9 cellular contexts compared by ENCODE assay signal in genomic region chr19:15283141-15283885, GRCh38. TPM values are rescaled to one million over a fixed set of nuclear protein-coding genes. Genes with fewer than 3 reads are reported as not detected.
DNase-seq lines count a peak whose midpoint lies in the region; ATAC-seq and TF ChIP-seq lines count a peak whose summit lies in the region.
"Had no signal": no experiment of that assay in that cellular context is flagged by ENCODE, and none has a peak within 500 bp of the region (broad histone marks: within the 10 kb centered on the region; RNA-seq: fewer than 3 reads in every experiment).

No MANE protein-coding gene starts in this region.

- no peak overlapping the region for H2AK5ac ChIP-seq in trophoblast cell (ENCODE audit: low read length)

- ATAC-seq in HG03108 (IDR thresholded peaks at IDR 0.05; ENCODE audit: unreplicated experiment) (no peak), HG02973 (IDR thresholded peaks at IDR 0.05; ENCODE audit: unreplicated experiment) (no peak)

- peaks cover 97% of the 10 kb centered on the region for H3K4me1 ChIP-seq in CD4-positive, alpha-beta memory T cell (ENCODE audit: insufficient read depth, low read length)
- H3K4me1 ChIP-seq in endodermal cell (ENCODE audit: control insufficient read depth, insufficient read depth, low read length) (peaks cover 29% of the 10 kb centered on the region), trophoblast cell (ENCODE audit: control insufficient read depth in 1 of 2, insufficient read depth in 2 of 2, low read length in 2 of 2) (peaks cover 44 to 50% of the 10 kb centered on the region in 2 experiments)

- H4K12ac ChIP-seq in trophoblast cell (ENCODE audit: low read depth, low read length): no peak overlapping the region

- H2BK120ac ChIP-seq in trophoblast cell (ENCODE audit: insufficient read depth, low read length, poor library complexity): no peak overlapping the region

- H3K9ac ChIP-seq in SK-N-MC (ENCODE audit: insufficient read length): no peak overlapping the region
- H3K9ac ChIP-seq in endodermal cell (ENCODE audit: extremely low read depth, low read length, poor library complexity, severe bottlenecking): no peak overlapping the region
- H3K9ac ChIP-seq in trophoblast cell (ENCODE audit: low read length): no peak overlapping the region

- H3K27me3 ChIP-seq in CD4-positive, alpha-beta memory T cell (ENCODE audit: insufficient read depth, low read length): no peaks in the 10 kb centered on the region
- H3K27me3 ChIP-seq in endodermal cell (ENCODE audit: control insufficient read depth, insufficient read depth, low read length, poor library complexity, severe bottlenecking): no peaks in the 10 kb centered on the region
- H3K27me3 ChIP-seq in trophoblast cell (ENCODE audit: insufficient read depth, low read length): no peaks in the 10 kb centered on the region
- H3K27me3 ChIP-seq: Peyer's patch had no signal

- POLR2A ChIA-PET in CD4-positive, alpha-beta memory T cell (lab: Charles Lee; ENCODE audit: partially characterized antibody): interaction anchor here (0.7 to 1.2 kb wide), 5 partner anchors 10 to 136 kb away, joined by 3 read pairs; partner anchors contain the start of genes AKAP8 and AKAP8L

- H3K27ac Mint-ChIP-seq in CD4-positive, alpha-beta memory T cell: peak overlapping the region; percentile 67 to 89 (median 84)
- peak overlapping the region; percentile 50 for H3K27ac Mint-ChIP-seq in endodermal cell

- peaks cover 76 to 99% (median 90%) of the 10 kb centered on the region in 4 donors for H3K4me1 Mint-ChIP-seq in CD4-positive, alpha-beta memory T cell
- H3K4me1 Mint-ChIP-seq in endodermal cell: peaks cover 65% of the 10 kb centered on the region

- no peak overlapping the region for H2AFZ ChIP-seq in trophoblast cell (ENCODE audit: insufficient read depth, low read length, poor library complexity)

- DNase-seq in CD4-positive, alpha-beta memory T cell: no peak
- DNase-seq in SK-N-MC (ENCODE audit: low read depth, low spot score): no peak
- no peak for DNase-seq in endodermal cell
- peak in 1 of 2 donors; percentile 32 for DNase-seq in trophoblast cell
- no peak for DNase-seq in foreskin melanocyte
- no peak for DNase-seq in AG08396 (ENCODE audit: low spot score)

- no peaks in the 10 kb centered on the region for H3K36me3 ChIP-seq in CD4-positive, alpha-beta memory T cell (ENCODE audit: insufficient read depth, low read length)
- no peaks in the 10 kb centered on the region for H3K36me3 ChIP-seq in SK-N-MC (ENCODE audit: insufficient read depth, low read length)
- no peaks in the 10 kb centered on the region for H3K36me3 ChIP-seq in endodermal cell (ENCODE audit: control insufficient read depth, insufficient read depth, low read length)
- peaks cover under 1 to 6% of the 10 kb centered on the region in 2 experiments for H3K36me3 ChIP-seq in trophoblast cell (ENCODE audit: control insufficient read depth in 1 of 2, insufficient read depth in 2 of 2, low read length in 2 of 2)
- H3K36me3 ChIP-seq: Peyer's patch had no signal

- no peak overlapping the region for H2BK5ac ChIP-seq in trophoblast cell (ENCODE audit: low read depth, low read length, poor library complexity)

- no peak for TF ChIP-seq CTCF in endodermal cell (conservative IDR thresholded peaks at IDR 0.05)

- H3K79me1 ChIP-seq in trophoblast cell (ENCODE audit: low read length): peaks cover 9% of the 10 kb centered on the region

- no peaks in the 10 kb centered on the region for H3K27me3 Mint-ChIP-seq in CD4-positive, alpha-beta memory T cell
- H3K27me3 Mint-ChIP-seq in endodermal cell (ENCODE audit: insufficient read depth): no peaks in the 10 kb centered on the region

- intact Hi-C loops in CD4-positive, alpha-beta memory T cell (cut with micrococcal nuclease): no loop called here

- H3K36me3 Mint-ChIP-seq in CD4-positive, alpha-beta memory T cell: peaks cover 0 to 2% of the 10 kb centered on the region in 2 donors
- no peaks in the 10 kb centered on the region for H3K36me3 Mint-ChIP-seq in endodermal cell (ENCODE audit: low read depth)

- peak overlapping the region; percentile 99 for H3K4ac ChIP-seq in trophoblast cell (ENCODE audit: low read depth, low read length)

- H3K14ac ChIP-seq in trophoblast cell (ENCODE audit: low read length): no peak overlapping the region

- no peak overlapping the region for H3K18ac ChIP-seq in trophoblast cell (ENCODE audit: low read length)

- H4K8ac ChIP-seq in trophoblast cell (ENCODE audit: low read depth, low read length): no peak overlapping the region

- CTCF ChIA-PET in CD4-positive, alpha-beta memory T cell (lab: Charles Lee; ENCODE audit: partially characterized antibody): interaction anchor here (1.0 to 1.4 kb wide), 7 partner anchors 9 to 272 kb away, joined by 3 to 5 read pairs (median 3); partner anchors contain the start of genes AKAP8 and AKAP8L

- H3K23ac ChIP-seq in trophoblast cell (ENCODE audit: low read length): no peak overlapping the region

- 92 to 100% methylated on average over 4 to 10 of the region's 10 CpGs for WGBS in endodermal cell (ENCODE audit: insufficient coverage in 1 of 2, insufficient read length in 1 of 2), 2 experiments
- WGBS in trophoblast cell (ENCODE audit: extremely low coverage, insufficient coverage, insufficient read length): no CpG with 5 or more reads among the region's 10 CpGs

- H3K9me3 ChIP-seq in CD4-positive, alpha-beta memory T cell (ENCODE audit: control insufficient read depth in 1 of 2, low read length in 2 of 2): no peaks in the 10 kb centered on the region
- H3K9me3 ChIP-seq in SK-N-MC (ENCODE audit: low read depth, low read length): no peaks in the 10 kb centered on the region
- H3K9me3 ChIP-seq in endodermal cell (ENCODE audit: control insufficient read depth, low read length): no peaks in the 10 kb centered on the region
- H3K9me3 ChIP-seq in trophoblast cell (ENCODE audit: insufficient read depth, low read depth, low read length): peaks cover 2% of the 10 kb centered on the region
- H3K9me3 ChIP-seq: Peyer's patch had no signal

- no peak overlapping the region for H4K91ac ChIP-seq in trophoblast cell (ENCODE audit: low read depth, low read length)

- peak overlapping the region; percentile 67 to 81 (median 73) for H3K4me3 Mint-ChIP-seq in CD4-positive, alpha-beta memory T cell
- no peak overlapping the region for H3K4me3 Mint-ChIP-seq in endodermal cell

- peak overlapping the region; percentile 17 for H3K27ac ChIP-seq in CD4-positive, alpha-beta memory T cell (ENCODE audit: low read depth, low read length)
- H3K27ac ChIP-seq in SK-N-MC (peak overlapping the region; percentile 42; the same call in 1 of the 2 replicates), endodermal cell (ENCODE audit: low read depth, low read length) (no peak overlapping the region), trophoblast cell (ENCODE audit: low read depth, low read length) (no peak overlapping the region)

- no peak overlapping the region for H3K4me3 ChIP-seq in CD4-positive, alpha-beta memory T cell (ENCODE audit: low read length in 2 of 2)
- H3K4me3 ChIP-seq in SK-N-MC (no peak overlapping the region), endodermal cell (ENCODE audit: low read length) (no peak overlapping the region), trophoblast cell (ENCODE audit: low read depth, low read length) (no peak overlapping the region)
- H3K4me3 ChIP-seq: Peyer's patch had no signal

- no peaks in the 10 kb centered on the region for H3K9me3 Mint-ChIP-seq in CD4-positive, alpha-beta memory T cell
- H3K9me3 Mint-ChIP-seq in endodermal cell: no peaks in the 10 kb centered on the region

- H2BK12ac ChIP-seq in trophoblast cell (ENCODE audit: low read length): no peak overlapping the region

- H3K79me2 ChIP-seq in trophoblast cell (ENCODE audit: control insufficient read depth, insufficient read depth, low read length, poor library complexity): peaks cover 56% of the 10 kb centered on the region

- H3K4me2 ChIP-seq in trophoblast cell (ENCODE audit: low read length): no peak overlapping the region

RNA-seq across cellular contexts. Expression of gene BRD4, which starts 49.0 kb away (rescaled TPM):
- 100 to 1,000 TPM; 149 to 152 TPM for total RNA-seq in CD4-positive, alpha-beta memory T cell
- polyA plus RNA-seq in CD4-positive, alpha-beta memory T cell: 10 to 100 TPM in 1 of 2 donors, 1 to 10 TPM in 1; 4.2 to 48.2 TPM
- total RNA-seq in endodermal cell: 100 to 1,000 TPM; 149 to 156 TPM
- polyA plus RNA-seq in endodermal cell (2013, experiment 1 of 2): 79.3 TPM
- polyA plus RNA-seq in endodermal cell (2013, experiment 2 of 2): 80.9 TPM
- polyA plus RNA-seq in trophoblast cell (2013): 188 and 191 TPM in 2 replicates

RNA-seq across cellular contexts. Expression of gene EPHX3, which starts 51.1 kb away (rescaled TPM):
- under 1 TPM in 1 of 2 experiments, not detected in 1; 0.29 TPM for total RNA-seq in CD4-positive, alpha-beta memory T cell
- polyA plus RNA-seq in CD4-positive, alpha-beta memory T cell: not detected
- 10 to 100 TPM; 14.5 to 18.7 TPM for total RNA-seq in endodermal cell
- 5.4 TPM for polyA plus RNA-seq in endodermal cell (2013, experiment 1 of 2)
- polyA plus RNA-seq in endodermal cell (2013, experiment 2 of 2): 4.5 TPM
- polyA plus RNA-seq in trophoblast cell (2013): 4.4 and 4.7 TPM in 2 replicates
- total RNA-seq: Peyer's patch had no signal

Comparison
In these comparisons a context has a peak if more than half of its experiments do, and no peak if none do; other contexts are left out.
1. H3K27ac ChIP-seq: peak in CD4-positive, alpha-beta memory T cell (single experiment) and SK-N-MC (single experiment); none in endodermal cell (single experiment) and trophoblast cell (single experiment).
2. RNA of gene EPHX3, which starts 51.1 kb away (total RNA-seq): 14.5 to 18.7 TPM in endodermal cell; 0.29 TPM in CD4-positive, alpha-beta memory T cell; every median in the first group is over 10 times any median in the second.